In the genomic region with DNA sequence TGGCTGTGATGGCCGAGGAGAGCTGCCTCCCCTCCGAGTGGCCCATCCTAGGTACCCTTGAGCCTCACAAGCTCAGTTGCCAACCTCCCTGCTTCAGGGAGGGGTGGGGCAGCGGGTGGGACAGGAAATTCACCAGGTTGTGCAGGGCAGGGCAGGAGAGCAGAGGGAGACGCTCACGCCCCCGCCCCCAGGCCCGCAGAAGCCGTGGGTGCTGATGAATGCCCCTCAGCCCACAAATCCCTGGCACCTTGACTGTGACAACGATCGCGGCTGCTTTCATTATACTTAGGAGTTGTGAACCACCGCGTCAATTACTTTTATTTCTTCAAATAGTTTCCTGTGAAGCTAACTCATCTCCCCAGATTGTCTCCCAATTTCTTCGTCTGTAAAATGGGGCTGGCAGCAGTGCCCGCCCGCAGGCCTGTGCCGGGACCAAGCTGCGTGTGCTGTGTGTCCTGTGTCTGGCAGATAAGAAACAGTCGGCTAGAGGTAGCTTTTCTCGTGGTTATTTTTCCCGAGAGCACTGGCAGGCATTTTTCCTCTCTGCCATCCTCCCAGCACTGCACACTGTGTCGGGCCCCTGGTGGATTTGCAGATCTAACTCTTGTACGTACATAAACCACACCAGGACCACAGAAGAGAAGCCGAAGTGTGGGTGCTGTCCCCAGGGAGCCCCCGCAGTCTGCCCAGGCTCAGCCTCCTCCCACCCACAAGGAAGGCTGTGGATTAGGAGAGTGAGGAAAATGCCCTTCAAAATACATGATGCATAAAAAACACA, we compare ENCODE assay signal across 11 cellular contexts. TPM values are rescaled to one million over a fixed set of nuclear protein-coding genes. Genes with fewer than 3 reads are reported as not detected.
DNase-seq lines count a peak whose midpoint lies in the region; ATAC-seq and TF ChIP-seq lines count a peak whose summit lies in the region.
"Had no signal": no experiment of that assay in that cellular context is flagged by ENCODE, and none has a peak within 500 bp of the region (broad histone marks: within the 10 kb centered on the region; RNA-seq: fewer than 3 reads in every experiment).

No MANE protein-coding gene starts in this region.

- DNase-seq in CD8-positive, alpha-beta memory T cell: peak; percentile 24 to 76 (median 70)
- peak; percentile 77 for DNase-seq in activated CD4-positive, alpha-beta T cell treated with anti-CD3 and anti-CD28 coated beads, Interleukin-2, amount 10 ng/mL, durations not matched to agents 24 days and 14 days
- DNase-seq in memory B cell (ENCODE audit: low spot score in 2 of 2) (no peak), globus pallidus (ENCODE audit: low spot score) (no peak), HT-29 (ENCODE audit: low spot score) (no peak), Caco-2 (no peak), esophagus muscularis mucosa (ENCODE audit: extremely low spot score) (no peak)
- DNase-seq: dermis blood vessel endothelial cell had no signal

- WGBS in esophagus muscularis mucosa: 64% methylated on average over 24 of the region's 25 CpGs

- no TSS peak for BruUV-seq in Caco-2 (replicated peaks; lab: Mats Ljungman, UMichigan)

- ATAC-seq in HG02759 (IDR thresholded peaks at IDR 0.05; ENCODE audit: unreplicated experiment): peak; percentile 32
- ATAC-seq in memory B cell (ENCODE audit: low read depth): peak; percentile 58

- H3K4me1 ChIP-seq in CD8-positive, alpha-beta memory T cell (ENCODE audit: insufficient read depth, low read length): peaks cover 60% of the 10 kb centered on the region
- H3K4me1 ChIP-seq in Caco-2: no peaks in the 10 kb centered on the region
- H3K4me1 ChIP-seq in esophagus muscularis mucosa: peaks cover 4 to 25% (median 19%) of the 10 kb centered on the region in 4 donors

- H3K9me3 Mint-ChIP-seq in CD8-positive, alpha-beta memory T cell: no peaks in the 10 kb centered on the region
- H3K9me3 Mint-ChIP-seq in activated CD4-positive, alpha-beta T cell treated with anti-CD3 and anti-CD28 coated beads, Interleukin-2, amount 10 ng/mL, durations not matched to agents 24 days and 14 days: no peaks in the 10 kb centered on the region
- H3K9me3 Mint-ChIP-seq in memory B cell (no peaks in the 10 kb centered on the region), Caco-2 (ENCODE audit: unreplicated experiment) (no peaks in the 10 kb centered on the region)

- TF ChIP-seq POLR2A in esophagus muscularis mucosa (IDR thresholded peaks at IDR 0.05; ENCODE audit: low read depth): no peak

- POLR2A ChIA-PET in CD8-positive, alpha-beta memory T cell (lab: Charles Lee): interaction anchor here (0.6 to 2.1 kb wide), 6 partner anchors 8 to 47 kb away, joined by 4 to 25 read pairs (median 7); partner anchors contain the start of gene RASA3
- POLR2A ChIA-PET in Caco-2 (lab: Charles Lee): no interaction called here

- peaks cover 14 to 18% (median 15%) of the 10 kb centered on the region in 3 donors for H3K4me1 Mint-ChIP-seq in CD8-positive, alpha-beta memory T cell
- H3K4me1 Mint-ChIP-seq in activated CD4-positive, alpha-beta T cell treated with anti-CD3 and anti-CD28 coated beads, Interleukin-2, amount 10 ng/mL, durations not matched to agents 24 days and 14 days: peaks cover 18% of the 10 kb centered on the region
- peaks cover 5% of the 10 kb centered on the region for H3K4me1 Mint-ChIP-seq in memory B cell
- H3K4me1 Mint-ChIP-seq in Caco-2 (ENCODE audit: low read depth, unreplicated experiment): no peaks in the 10 kb centered on the region

- H3K4me3 Mint-ChIP-seq in CD8-positive, alpha-beta memory T cell: no peak overlapping the region
- no peak overlapping the region for H3K4me3 Mint-ChIP-seq in activated CD4-positive, alpha-beta T cell treated with anti-CD3 and anti-CD28 coated beads, Interleukin-2, amount 10 ng/mL, durations not matched to agents 24 days and 14 days
- H3K4me3 Mint-ChIP-seq in memory B cell (no peak overlapping the region), Caco-2 (ENCODE audit: unreplicated experiment) (no peak overlapping the region)
- H3K4me3 Mint-ChIP-seq: neural crest cell had no signal

- no peak for TF ChIP-seq CTCF in Caco-2 (IDR thresholded peaks at IDR 0.05; ENCODE audit: insufficient read depth in 1 of 2, low read depth in 1 of 2, low read length in 1 of 2, severe bottlenecking in 1 of 2, unreplicated experiment in 1 of 2)
- no peak for TF ChIP-seq CTCF in esophagus muscularis mucosa (IDR thresholded peaks at IDR 0.05)

- CTCF ChIA-PET in CD8-positive, alpha-beta memory T cell (lab: Charles Lee): interaction anchor here (1.0 to 1.9 kb wide), 8 partner anchors 8 to 86 kb away, joined by 3 to 7 read pairs (median 4); no protein-coding TSS in a partner anchor
- CTCF ChIA-PET in Caco-2 (lab: Charles Lee): no interaction called here

- H3K27ac Mint-ChIP-seq in CD8-positive, alpha-beta memory T cell: no peak overlapping the region
- no peak overlapping the region for H3K27ac Mint-ChIP-seq in activated CD4-positive, alpha-beta T cell treated with anti-CD3 and anti-CD28 coated beads, Interleukin-2, amount 10 ng/mL, durations not matched to agents 24 days and 14 days
- H3K27ac Mint-ChIP-seq in memory B cell (no peak overlapping the region), Caco-2 (ENCODE audit: unreplicated experiment) (no peak overlapping the region)

- TF ChIP-seq EP300 in esophagus muscularis mucosa (IDR thresholded peaks at IDR 0.05): no peak

- H3K27me3 ChIP-seq in CD8-positive, alpha-beta memory T cell (ENCODE audit: insufficient read depth, low read length, poor library complexity, severe bottlenecking): no peaks in the 10 kb centered on the region
- H3K27me3 ChIP-seq in Caco-2 (replicated peaks; ENCODE audit: control insufficient read depth, insufficient read depth, low read length): no peaks in the 10 kb centered on the region
- no peaks in the 10 kb centered on the region for H3K27me3 ChIP-seq in esophagus muscularis mucosa

- no peaks in the 10 kb centered on the region for H3K27me3 Mint-ChIP-seq in CD8-positive, alpha-beta memory T cell
- H3K27me3 Mint-ChIP-seq in activated CD4-positive, alpha-beta T cell treated with anti-CD3 and anti-CD28 coated beads, Interleukin-2, amount 10 ng/mL, durations not matched to agents 24 days and 14 days: peaks cover 5% of the 10 kb centered on the region
- no peaks in the 10 kb centered on the region for H3K27me3 Mint-ChIP-seq in memory B cell
- H3K27me3 Mint-ChIP-seq in Caco-2 (ENCODE audit: insufficient read depth, unreplicated experiment): no peaks in the 10 kb centered on the region

- peak overlapping the region; percentile 35 for H3K27ac ChIP-seq in CD8-positive, alpha-beta memory T cell (ENCODE audit: low read depth, low read length)
- no peak overlapping the region for H3K27ac ChIP-seq in esophagus muscularis mucosa (replicated peaks in 1 of 4)

- no peaks in the 10 kb centered on the region for H3K36me3 ChIP-seq in CD8-positive, alpha-beta memory T cell (ENCODE audit: insufficient read depth, low read length)
- H3K36me3 ChIP-seq in Caco-2 (ENCODE audit: control insufficient read depth, insufficient read depth, low read length) (no peaks in the 10 kb centered on the region), esophagus muscularis mucosa (no peaks in the 10 kb centered on the region)

- no peaks in the 10 kb centered on the region for H3K36me3 Mint-ChIP-seq in CD8-positive, alpha-beta memory T cell
- peaks cover 4% of the 10 kb centered on the region for H3K36me3 Mint-ChIP-seq in activated CD4-positive, alpha-beta T cell treated with anti-CD3 and anti-CD28 coated beads, Interleukin-2, amount 10 ng/mL, durations not matched to agents 24 days and 14 days (ENCODE audit: low read depth)
- H3K36me3 Mint-ChIP-seq in memory B cell: no peaks in the 10 kb centered on the region
- no peaks in the 10 kb centered on the region for H3K36me3 Mint-ChIP-seq in Caco-2 (ENCODE audit: insufficient read depth, unreplicated experiment)

- H3K9me3 ChIP-seq in CD8-positive, alpha-beta memory T cell (ENCODE audit: low read length): no peaks in the 10 kb centered on the region
- H3K9me3 ChIP-seq in Caco-2: no peaks in the 10 kb centered on the region
- H3K9me3 ChIP-seq in esophagus muscularis mucosa: no peaks in the 10 kb centered on the region

- intact Hi-C loops in activated CD4-positive, alpha-beta T cell treated with anti-CD3 and anti-CD28 coated beads, Interleukin-2, amount 10 ng/mL, durations not matched to agents 24 days and 14 days (cut with micrococcal nuclease): loop anchor here (1.0 kb wide), 1 partner anchor 9 kb away; no protein-coding TSS in a partner anchor
- intact Hi-C loops in Caco-2 (cut with micrococcal nuclease; ENCODE audit: unreplicated experiment): no loop called here
- intact Hi-C loops in esophagus muscularis mucosa (cut with DNase I): no loop called here

- H3K4me3 ChIP-seq in CD8-positive, alpha-beta memory T cell (ENCODE audit: low read length): peak overlapping the region; percentile 34
- H3K4me3 ChIP-seq in Caco-2 (ENCODE audit: low read depth, low read length): no peak overlapping the region
- H3K4me3 ChIP-seq in esophagus muscularis mucosa: no peak overlapping the region

RNA-seq across cellular contexts. Expression of gene RASA3, which starts 7.9 kb away (rescaled TPM):
- total RNA-seq in CD8-positive, alpha-beta memory T cell: 10 to 100 TPM; 26.4 to 27.1 TPM
- polyA plus RNA-seq in CD8-positive, alpha-beta memory T cell: 123 TPM
- 15.9 TPM in 2 replicates for total RNA-seq in activated CD4-positive, alpha-beta T cell treated with anti-CD3 and anti-CD28 coated beads, Interleukin-2, amount 10 ng/mL, durations not matched to agents 24 days and 14 days
- 24.9 and 25.1 TPM in 2 replicates for total RNA-seq in HT-29 (2014; rRNA removed; shearing (Covaris generic))
- total RNA-seq in Caco-2 (2022): 0.88 and 0.95 TPM in 2 replicates
- 10 to 100 TPM; 29.5 to 38.1 (median 34.6) TPM for total RNA-seq in esophagus muscularis mucosa

RNA-seq across cellular contexts. Expression of gene CFAP97D2, which starts 38.7 kb away (rescaled TPM):
- not detected for total RNA-seq in CD8-positive, alpha-beta memory T cell
- 0.31 TPM for polyA plus RNA-seq in CD8-positive, alpha-beta memory T cell
- not detected in 2 replicates for total RNA-seq in activated CD4-positive, alpha-beta T cell treated with anti-CD3 and anti-CD28 coated beads, Interleukin-2, amount 10 ng/mL, durations not matched to agents 24 days and 14 days
- not detected in 2 replicates for total RNA-seq in HT-29 (2014; rRNA removed; shearing (Covaris generic))
- total RNA-seq in Caco-2 (2022) (not detected in 2 replicates), esophagus muscularis mucosa (not detected)
- total RNA-seq: dermis blood vessel endothelial cell, M059J, neural crest cell had no signal

Comparison
In these comparisons a context has a peak if more than half of its experiments do, and no peak if none do; other contexts are left out.
1. DNase-seq: peak in CD8-positive, alpha-beta memory T cell (5 of 5) and activated CD4-positive, alpha-beta T cell treated with anti-CD3 and anti-CD28 coated beads, Interleukin-2, amount 10 ng/mL, durations not matched to agents 24 days and 14 days (single experiment); none in memory B cell (0 of 2), globus pallidus (single experiment), HT-29 (single experiment), Caco-2 (0 of 2) and esophagus muscularis mucosa (single experiment).